Comparison of ENCODE assay signal across 17 cellular contexts in the genomic region with DNA sequence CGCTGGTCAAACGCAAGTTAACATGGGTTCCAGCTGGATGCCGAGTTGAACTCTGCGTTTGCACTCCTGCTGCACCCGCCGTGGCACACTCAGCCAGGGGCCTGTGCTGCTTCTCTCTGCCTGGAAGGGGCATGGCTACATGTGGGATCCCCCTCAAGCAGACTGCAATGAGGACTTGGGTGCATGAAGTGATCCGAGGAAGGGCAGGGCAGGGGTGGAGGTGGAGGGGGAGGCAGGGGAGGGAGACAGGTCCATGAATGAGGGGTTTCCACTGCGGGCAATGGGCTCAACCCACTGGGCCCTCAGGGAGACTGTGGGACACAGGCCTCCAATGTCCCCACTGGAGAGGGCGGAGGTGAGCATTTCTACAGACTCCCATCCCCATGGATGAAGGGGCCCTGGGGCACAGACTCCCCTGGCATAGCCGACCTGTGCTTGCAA.
DNase-seq lines count a peak whose midpoint lies in the region; ATAC-seq and TF ChIP-seq lines count a peak whose summit lies in the region.
"Had no signal": no experiment of that assay in that cellular context is flagged by ENCODE, and none has a peak within 500 bp of the region (broad histone marks: within the 10 kb centered on the region; RNA-seq: fewer than 3 reads in every experiment).

No MANE protein-coding gene starts in this region.

- H3K27me3 Mint-ChIP-seq in T-helper 2 cell treated with Interferon-gamma antibody and Interleukin-4, amounts not matched to agents 5 μg/mL and 100 μg/mL, for 36 hours (ENCODE audit: low read depth) = no peaks in the 10 kb centered on the region
- peaks cover 8% of the 10 kb centered on the region for H3K27me3 Mint-ChIP-seq in glutamatergic neuron (ENCODE audit: unreplicated experiment)
- H3K27me3 Mint-ChIP-seq: IgD-negative memory B cell had no signal

- H2AFZ ChIP-seq in DND-41 (ENCODE audit: low read depth, low read length) (no peak overlapping the region), PC-3 (ENCODE audit: low read length) (no peak overlapping the region)
- H2AFZ ChIP-seq: parathyroid adenoma had no signal

- no peaks in the 10 kb centered on the region for H3K9me2 ChIP-seq in PC-3 (replicated peaks; ENCODE audit: low read length)

- H3K36me3 ChIP-seq in DND-41 (ENCODE audit: insufficient read depth, low read length) (no peaks in the 10 kb centered on the region), gastrocnemius medialis (no peaks in the 10 kb centered on the region), PC-3 (ENCODE audit: low read depth, low read length) (no peaks in the 10 kb centered on the region)

- BruUV-seq in PC-3 (replicated peaks; lab: Mats Ljungman, UMichigan) = no TSS peak

- peaks cover 4% of the 10 kb centered on the region for H3K36me3 Mint-ChIP-seq in T-helper 2 cell treated with Interferon-gamma antibody and Interleukin-4, amounts not matched to agents 5 μg/mL and 100 μg/mL, for 36 hours (ENCODE audit: low read depth)
- H3K36me3 Mint-ChIP-seq in glutamatergic neuron (ENCODE audit: unreplicated experiment) = no peaks in the 10 kb centered on the region

- intact Hi-C loops in gastrocnemius medialis (cut with DNase I; ENCODE audit: low total_unique reads) (no loop called here), PC-3 (cut with micrococcal nuclease) (no loop called here)

- in situ Hi-C loops in gastrocnemius medialis (cut with MboI; ENCODE audit: low sequenced_read_pairs in 4 of 4) = loop anchor here in 2 of 4 donors (25.0 kb wide), 1 partner anchor 288 kb away; no protein-coding TSS in a partner anchor

- peaks cover 17% of the 10 kb centered on the region for H3K4me1 ChIP-seq in DND-41 (ENCODE audit: insufficient read depth, low read length)
- H3K4me1 ChIP-seq in gastrocnemius medialis = peaks cover 12 to 15% of the 10 kb centered on the region in 2 donors
- peaks cover 15% of the 10 kb centered on the region for H3K4me1 ChIP-seq in PC-3 (ENCODE audit: insufficient read depth, low read length)
- H3K4me1 ChIP-seq: parathyroid adenoma had no signal

- H3K9me3 Mint-ChIP-seq in T-helper 2 cell treated with Interferon-gamma antibody and Interleukin-4, amounts not matched to agents 5 μg/mL and 100 μg/mL, for 36 hours = peaks cover 5% of the 10 kb centered on the region
- peaks cover 2% of the 10 kb centered on the region for H3K9me3 Mint-ChIP-seq in glutamatergic neuron (ENCODE audit: unreplicated experiment)
- H3K9me3 Mint-ChIP-seq: HFFc6 had no signal

- H3K79me2 ChIP-seq in DND-41 (ENCODE audit: insufficient read depth, low read length) = no peaks in the 10 kb centered on the region
- no peaks in the 10 kb centered on the region for H3K79me2 ChIP-seq in PC-3 (ENCODE audit: low read length)
- H3K79me2 ChIP-seq: parathyroid adenoma had no signal

- H3F3A ChIP-seq in PC-3 (ENCODE audit: low read length, unreplicated experiment) = no peaks in the 10 kb centered on the region

- ATAC-seq in DND-41 (ENCODE audit: insufficient read depth, low read depth) = no peak
- ATAC-seq in gastrocnemius medialis = no peak
- no peak for ATAC-seq in PC-3

- H3K27me3 ChIP-seq in DND-41 (ENCODE audit: insufficient read depth, low read length, poor library complexity) (no peaks in the 10 kb centered on the region), gastrocnemius medialis (no peaks in the 10 kb centered on the region), PC-3 (ENCODE audit: low read length) (no peaks in the 10 kb centered on the region)

- POLR2A ChIA-PET in PC-3 (lab: Charles Lee; ENCODE audit: unreplicated experiment) = no interaction called here

- H3K4me1 Mint-ChIP-seq in T-helper 2 cell treated with Interferon-gamma antibody and Interleukin-4, amounts not matched to agents 5 μg/mL and 100 μg/mL, for 36 hours (ENCODE audit: low read depth) = peaks cover 43% of the 10 kb centered on the region
- peaks cover 2% of the 10 kb centered on the region for H3K4me1 Mint-ChIP-seq in glutamatergic neuron (ENCODE audit: low read depth, unreplicated experiment)

- no peak overlapping the region for H3K4me2 ChIP-seq in DND-41 (ENCODE audit: insufficient read depth, low read length)
- no peak overlapping the region for H3K4me2 ChIP-seq in PC-3 (ENCODE audit: low read length)

- no peak for TF ChIP-seq POLR2A in gastrocnemius medialis (IDR thresholded peaks at IDR 0.05)

- no peaks in the 10 kb centered on the region for H4K20me1 ChIP-seq in DND-41 (ENCODE audit: insufficient read depth, low read length)
- no peaks in the 10 kb centered on the region for H4K20me1 ChIP-seq in PC-3 (ENCODE audit: low read length)

- no peak overlapping the region for H3K9ac ChIP-seq in DND-41 (ENCODE audit: low read depth, low read length)
- H3K9ac ChIP-seq in PC-3 (ENCODE audit: low read length) = no peak overlapping the region
- H3K9ac ChIP-seq: parathyroid adenoma had no signal

- CTCF ChIA-PET in PC-3 (lab: Charles Lee) = no interaction called here

- H3K4me3 ChIP-seq in DND-41 (ENCODE audit: low read depth in 1 of 2, low read length in 2 of 2) = no peak overlapping the region
- H3K4me3 ChIP-seq in gastrocnemius medialis = no peak overlapping the region
- no peak overlapping the region for H3K4me3 ChIP-seq in PC-3 (ENCODE audit: low read length)

- no peak for DNase-seq in T-helper 2 cell treated with Interferon-gamma antibody and Interleukin-4, amounts not matched to agents 5 μg/mL and 100 μg/mL, for 36 hours (ENCODE audit: low spot score)
- no peak for DNase-seq in T-helper 2 cell
- no peak for DNase-seq in DND-41
- DNase-seq in glutamatergic neuron = peak; percentile 3
- DNase-seq in gastrocnemius medialis = no peak
- DNase-seq in NCI-H146 (lab: John Stamatoyannopoulos, UW) = no peak
- no peak for DNase-seq in stimulated activated CD4-positive, alpha-beta T cell treated with anti-CD3 and anti-CD28 coated beads, Interleukin-4, amount 100 ng/mL, for 4 hours
- DNase-seq in PC-3 = no peak
- DNase-seq: activated CD4-positive, alpha-beta T cell treated with anti-CD3 and anti-CD28 coated beads for 36 hours; dermis blood vessel endothelial cell; DMS79; HFFc6; NCI-H1092; NCI-H2171 had no signal

- TF ChIP-seq CTCF in DND-41 (IDR thresholded peaks at IDR 0.05; ENCODE audit: borderline replicate concordance, extremely low read depth, low read length, poor library complexity, severe bottlenecking) = no peak
- TF ChIP-seq CTCF in glutamatergic neuron (IDR thresholded peaks at IDR 0.05; ENCODE audit: partially characterized antibody, unreplicated experiment) = no peak
- no peak for TF ChIP-seq CTCF in gastrocnemius medialis (IDR thresholded peaks at IDR 0.05 in 4 of 5, conservative IDR thresholded peaks at IDR 0.05 in 1 of 5)
- TF ChIP-seq CTCF in PC-3 (conservative IDR thresholded peaks at IDR 0.05; ENCODE audit: low read depth, low read length) = no peak

- H3K9me3 ChIP-seq in DND-41 (ENCODE audit: insufficient read depth, low read length, severe bottlenecking) (no peaks in the 10 kb centered on the region), gastrocnemius medialis (no peaks in the 10 kb centered on the region), PC-3 (ENCODE audit: low read length) (no peaks in the 10 kb centered on the region)

- H3K4me3 Mint-ChIP-seq in T-helper 2 cell treated with Interferon-gamma antibody and Interleukin-4, amounts not matched to agents 5 μg/mL and 100 μg/mL, for 36 hours = no peak overlapping the region
- H3K4me3 Mint-ChIP-seq in glutamatergic neuron (ENCODE audit: unreplicated experiment) = no peak overlapping the region
- H3K4me3 Mint-ChIP-seq: HFFc6 had no signal

- H3K27ac ChIP-seq in DND-41 (ENCODE audit: low read length) (peak overlapping the region; percentile 82; the same call in 1 of the 2 replicates), gastrocnemius medialis (peak overlapping the region; percentile 72 to 82 (median 76)), PC-3 (ENCODE audit: low read length) (no peak overlapping the region; the same call in 1 of the 2 replicates)
- H3K27ac ChIP-seq: C4-2B had no signal

- H3K27ac Mint-ChIP-seq in T-helper 2 cell treated with Interferon-gamma antibody and Interleukin-4, amounts not matched to agents 5 μg/mL and 100 μg/mL, for 36 hours = peak overlapping the region; percentile 57
- H3K27ac Mint-ChIP-seq in glutamatergic neuron (ENCODE audit: unreplicated experiment) = no peak overlapping the region
- H3K27ac Mint-ChIP-seq: HFFc6 had no signal
